Comparison of ENCODE assay signal across 8 cellular contexts in genomic region chr17:74417178-74418045, GRCh38. TPM values are rescaled to one million over a fixed set of nuclear protein-coding genes. Genes with fewer than 3 reads are reported as not detected.
DNase-seq lines count a peak whose midpoint lies in the region; ATAC-seq and TF ChIP-seq lines count a peak whose summit lies in the region.

No MANE protein-coding gene starts in this region.

- intact Hi-C loops in left colon (cut with DNase I, micrococcal nuclease), result no loop called here

- ATAC-seq in GM21529 (IDR thresholded peaks at IDR 0.05; ENCODE audit: unreplicated experiment) (peak; percentile 79), left colon (peak; percentile 77), SK-N-SH treated with all-trans-retinoic acid at 6 μM for 48 hours (no peak)

- DNase-seq in ELF-1 (ENCODE audit: low read depth, low spot score) (peak; percentile 46), NCI-H460 (ENCODE audit: extremely low read depth, low read depth) (peak; percentile 14), left colon (peak; percentile 39 to 69), NCI-H510A treated with DMSO at 0.1 percent for 48 hours (lab: John Stamatoyannopoulos, UW) (no peak), NCI-H2107 (lab: John Stamatoyannopoulos, UW) (no peak), DMS153 treated with DMSO at 0.1 percent for 48 hours (lab: John Stamatoyannopoulos, UW; ENCODE audit: unreplicated experiment) (no peak)

TF ChIP-seq in SK-N-SH treated with all-trans-retinoic acid at 6 μM for 48 hours, 23 proteins besides CTCF, POLR2A, EP300 and RAD21:
- TF ChIP-seq TCF4 (CRISPR knock-in tag; IDR thresholded peaks at IDR 0.05; ENCODE audit: borderline replicate concordance) (no peak), PPARA (CRISPR knock-in tag; IDR thresholded peaks at IDR 0.05; ENCODE audit: borderline replicate concordance) (no peak), TSHZ2 (CRISPR knock-in tag; IDR thresholded peaks at IDR 0.05) (no peak), CSDC2 (CRISPR knock-in tag; IDR thresholded peaks at IDR 0.05) (no peak), ISL1 (CRISPR knock-in tag; IDR thresholded peaks at IDR 0.05) (no peak), SNAI2 (CRISPR knock-in tag; IDR thresholded peaks at IDR 0.05) (no peak), CREB5 (CRISPR knock-in tag; IDR thresholded peaks at IDR 0.05; ENCODE audit: low read depth) (no peak), PATZ1 (CRISPR knock-in tag; IDR thresholded peaks at IDR 0.05; ENCODE audit: borderline replicate concordance) (no peak), RARB (CRISPR knock-in tag; IDR thresholded peaks at IDR 0.05) (no peak), TOX (CRISPR knock-in tag; IDR thresholded peaks at IDR 0.05; ENCODE audit: borderline replicate concordance) (no peak), ZC3H10 (CRISPR knock-in tag; IDR thresholded peaks at IDR 0.05) (no peak), POU6F1 (CRISPR knock-in tag; IDR thresholded peaks at IDR 0.05; ENCODE audit: borderline replicate concordance, low read depth) (no peak), ZFP3 (CRISPR knock-in tag; IDR thresholded peaks at IDR 0.05) (no peak), ZNF70 (CRISPR knock-in tag; IDR thresholded peaks at IDR 0.05) (no peak), BACH2 (CRISPR knock-in tag; IDR thresholded peaks at IDR 0.05; ENCODE audit: borderline replicate concordance) (no peak), GLIS3 (CRISPR knock-in tag; IDR thresholded peaks at IDR 0.05) (no peak), OSR1 (CRISPR knock-in tag; IDR thresholded peaks at IDR 0.05) (no peak)
- TF ChIP-seq, protein P1, sequence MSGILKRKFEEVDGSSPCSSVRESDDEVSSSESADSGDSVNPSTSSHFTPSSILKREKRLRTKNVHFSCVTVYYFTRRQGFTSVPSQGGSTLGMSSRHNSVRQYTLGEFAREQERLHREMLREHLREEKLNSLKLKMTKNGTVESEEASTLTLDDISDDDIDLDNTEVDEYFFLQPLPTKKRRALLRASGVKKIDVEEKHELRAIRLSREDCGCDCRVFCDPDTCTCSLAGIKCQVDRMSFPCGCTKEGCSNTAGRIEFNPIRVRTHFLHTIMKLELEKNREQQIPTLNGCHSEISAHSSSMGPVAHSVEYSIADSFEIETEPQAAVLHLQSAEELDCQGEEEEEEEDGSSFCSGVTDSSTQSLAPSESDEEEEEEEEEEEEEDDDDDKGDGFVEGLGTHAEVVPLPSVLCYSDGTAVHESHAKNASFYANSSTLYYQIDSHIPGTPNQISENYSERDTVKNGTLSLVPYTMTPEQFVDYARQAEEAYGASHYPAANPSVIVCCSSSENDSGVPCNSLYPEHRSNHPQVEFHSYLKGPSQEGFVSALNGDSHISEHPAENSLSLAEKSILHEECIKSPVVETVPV (CRISPR knock-in tag; IDR thresholded peaks at IDR 0.05), result no peak

RNA-seq across cellular contexts. Expression of gene GPRC5C, which starts 14.5 kb away (rescaled TPM):
- total RNA-seq in NCI-H460 (2014; rRNA removed; shearing (Covaris generic)), result 9.0 and 10.4 TPM in 2 replicates
- polyA plus RNA-seq in NCI-H460 (2014; cell fraction: nucleus; rRNA removed), result 4.0 and 4.9 TPM in 2 replicates
- 100 to 1,000 TPM; 155 to 161 TPM for total RNA-seq in left colon

RNA-seq across cellular contexts. Expression of gene CD300A, which starts 49.0 kb away (rescaled TPM):
- not detected in 2 replicates for total RNA-seq in NCI-H460 (2014; rRNA removed; shearing (Covaris generic))
- not detected in 2 replicates for polyA plus RNA-seq in NCI-H460 (2014; cell fraction: nucleus; rRNA removed)
- 1 to 10 TPM; 1.8 to 7.9 TPM for total RNA-seq in left colon

RNA-seq across cellular contexts. Expression of gene GPR142, which starts 50.1 kb away (rescaled TPM):
- total RNA-seq in NCI-H460 (2014; rRNA removed; shearing (Covaris generic)), result not detected in 2 replicates
- not detected in 2 replicates for polyA plus RNA-seq in NCI-H460 (2014; cell fraction: nucleus; rRNA removed)
- under 1 TPM in 1 of 2 donors, not detected in 1; 0.31 TPM for total RNA-seq in left colon

RNA-seq across cellular contexts. Expression of gene BTBD17, which starts 55.7 kb away (rescaled TPM):
- not detected in 2 replicates for total RNA-seq in NCI-H460 (2014; rRNA removed; shearing (Covaris generic))
- polyA plus RNA-seq in NCI-H460 (2014; cell fraction: nucleus; rRNA removed), result not detected in 2 replicates
- total RNA-seq in left colon, result under 1 TPM in 1 of 2 donors, not detected in 1; 0.24 TPM

Comparison
In these comparisons a context has a peak if more than half of its experiments do, and no peak if none do; other contexts are left out.
1. DNase-seq: peak in ELF-1 (single experiment), NCI-H460 (single experiment) and left colon (2 of 2); none in NCI-H510A treated with DMSO at 0.1 percent for 48 hours (single experiment), NCI-H2107 (single experiment) and DMS153 treated with DMSO at 0.1 percent for 48 hours (single experiment).
2. RNA of gene GPRC5C, which starts 14.5 kb away (total RNA-seq): 155 to 161 TPM in left colon; 9.0 to 10.4 TPM in NCI-H460; every median in the first group is over 10 times any median in the second.